19 cellular contexts compared by ENCODE assay signal in genomic region chr17:49508891-49509587, GRCh38. TPM values are rescaled to one million over a fixed set of nuclear protein-coding genes. Genes with fewer than 3 reads are reported as not detected.
DNase-seq lines count a peak whose midpoint lies in the region; ATAC-seq and TF ChIP-seq lines count a peak whose summit lies in the region.
"Had no signal": no experiment of that assay in that cellular context is flagged by ENCODE, and none has a peak within 500 bp of the region (broad histone marks: within the 10 kb centered on the region; RNA-seq: fewer than 3 reads in every experiment).

No MANE protein-coding gene starts in this region.

- intact Hi-C loops in sciatic nerve (cut with DNase I): no loop called here
- intact Hi-C loops in activated T-helper 2 cell treated with anti-CD3 and anti-CD28 coated beads, Interferon-gamma antibody, Interleukin-2, Interleukin-4, amounts not matched to agents 10 μg/mL and 5 μg/mL and 100 μg/mL, durations not matched to agents 14 hours and 24 hours and 36 hours (cut with micrococcal nuclease): no loop called here

- no peak overlapping the region; the same call in 1 of the 2 replicates for H3K4me3 ChIP-seq in HUES48 (ENCODE audit: low read depth, low read length)
- no peak overlapping the region for H3K4me3 ChIP-seq in NT2/D1 (ENCODE audit: insufficient read length, low read depth)
- H3K4me3 ChIP-seq in hepatocyte: no peak overlapping the region
- H3K4me3 ChIP-seq: MG63, skin epidermis had no signal

- H3K27me3 ChIP-seq in HUES48 (ENCODE audit: control insufficient read depth, insufficient read depth, low read length): no peaks in the 10 kb centered on the region; the same call in 1 of the 2 replicates
- no peaks in the 10 kb centered on the region for H3K27me3 ChIP-seq in NT2/D1 (ENCODE audit: insufficient read depth, insufficient read length)
- H3K27me3 ChIP-seq in hepatocyte: no peaks in the 10 kb centered on the region
- H3K27me3 ChIP-seq: MG63 had no signal

- H4K20me1 ChIP-seq in hepatocyte (ENCODE audit: insufficient read depth, poor library complexity, severe bottlenecking): no peaks in the 10 kb centered on the region

- ATAC-seq in sciatic nerve: no peak
- no peak for ATAC-seq in HG02678 (IDR thresholded peaks at IDR 0.05; ENCODE audit: unreplicated experiment)

- H3K9me3 ChIP-seq in HUES48 (ENCODE audit: control insufficient read depth, insufficient read depth, low read length): no peaks in the 10 kb centered on the region
- no peaks in the 10 kb centered on the region for H3K9me3 ChIP-seq in NT2/D1 (ENCODE audit: insufficient read depth, low read length)
- H3K9me3 ChIP-seq in hepatocyte (ENCODE audit: low read depth): no peaks in the 10 kb centered on the region
- H3K9me3 ChIP-seq: MG63 had no signal

- H3K27ac ChIP-seq in HUES48 (ENCODE audit: low read depth, low read length) (peak overlapping the region; percentile 80), hepatocyte (peak overlapping the region; percentile 63)
- H3K27ac ChIP-seq: parathyroid adenoma had no signal

- peak overlapping the region; percentile 12 for H3K4me2 ChIP-seq in hepatocyte

- peaks cover 9% of the 10 kb centered on the region for H3K27me3 Mint-ChIP-seq in activated T-helper 2 cell treated with anti-CD3 and anti-CD28 coated beads, Interferon-gamma antibody, Interleukin-2, Interleukin-4, amounts not matched to agents 10 μg/mL and 5 μg/mL and 100 μg/mL, durations not matched to agents 14 hours and 24 hours and 36 hours (ENCODE audit: low read depth)

- no peak overlapping the region for H2AFZ ChIP-seq in hepatocyte
- H2AFZ ChIP-seq: parathyroid adenoma had no signal

- no peak overlapping the region for H3K27ac Mint-ChIP-seq in activated T-helper 2 cell treated with anti-CD3 and anti-CD28 coated beads, Interferon-gamma antibody, Interleukin-2, Interleukin-4, amounts not matched to agents 10 μg/mL and 5 μg/mL and 100 μg/mL, durations not matched to agents 14 hours and 24 hours and 36 hours
- H3K27ac Mint-ChIP-seq: activated naive CD8-positive, alpha-beta T cell treated with anti-CD3 and anti-CD28 coated beads, Interleukin-2, amount 10 ng/mL, durations not matched to agents 7 days and 5 days; brain had no signal

- no peaks in the 10 kb centered on the region for H3K36me3 ChIP-seq in HUES48 (ENCODE audit: control insufficient read depth, insufficient read depth, low read length)
- peaks cover 14% of the 10 kb centered on the region for H3K36me3 ChIP-seq in NT2/D1 (ENCODE audit: insufficient read depth, insufficient read length, low read length)
- H3K36me3 ChIP-seq in hepatocyte (replicated peaks; ENCODE audit: insufficient read depth, low read depth): no peaks in the 10 kb centered on the region
- H3K36me3 ChIP-seq: MG63 had no signal

- H3K79me2 ChIP-seq in hepatocyte: no peaks in the 10 kb centered on the region
- H3K79me2 ChIP-seq: parathyroid adenoma had no signal

- no peak overlapping the region for H3K4me3 Mint-ChIP-seq in activated T-helper 2 cell treated with anti-CD3 and anti-CD28 coated beads, Interferon-gamma antibody, Interleukin-2, Interleukin-4, amounts not matched to agents 10 μg/mL and 5 μg/mL and 100 μg/mL, durations not matched to agents 14 hours and 24 hours and 36 hours (ENCODE audit: low read depth)
- H3K4me3 Mint-ChIP-seq: activated naive CD8-positive, alpha-beta T cell treated with anti-CD3 and anti-CD28 coated beads, Interleukin-2, amount 10 ng/mL, durations not matched to agents 7 days and 5 days; brain had no signal

- WGBS in hepatocyte (ENCODE audit: low lambda C conversion rate, missing lambda C conversion rate): 57% methylated on average over 7 of the region's 7 CpGs

- no peaks in the 10 kb centered on the region for H3K4me1 Mint-ChIP-seq in activated T-helper 2 cell treated with anti-CD3 and anti-CD28 coated beads, Interferon-gamma antibody, Interleukin-2, Interleukin-4, amounts not matched to agents 10 μg/mL and 5 μg/mL and 100 μg/mL, durations not matched to agents 14 hours and 24 hours and 36 hours (ENCODE audit: low read depth)
- H3K4me1 Mint-ChIP-seq: activated naive CD8-positive, alpha-beta T cell treated with anti-CD3 and anti-CD28 coated beads, Interleukin-2, amount 10 ng/mL, durations not matched to agents 7 days and 5 days had no signal

- no peak for TF ChIP-seq CTCF in hepatocyte (IDR thresholded peaks at IDR 0.05; ENCODE audit: poor library complexity)

- H3K4me1 ChIP-seq in HUES48 (ENCODE audit: control insufficient read depth, insufficient read depth, low read length) (peaks cover 25% of the 10 kb centered on the region), NT2/D1 (ENCODE audit: insufficient read depth, insufficient read length) (peaks cover 61% of the 10 kb centered on the region), hepatocyte (ENCODE audit: insufficient read depth) (peaks cover 13% of the 10 kb centered on the region)
- H3K4me1 ChIP-seq: parathyroid adenoma had no signal

- no peak for DNase-seq in NT2/D1 (ENCODE audit: low read depth, low spot score)
- no peak for DNase-seq in hepatocyte (ENCODE audit: low spot score)
- peak; percentile 55 for DNase-seq in sciatic nerve (ENCODE audit: low spot score)
- DNase-seq in NCI-H187 treated with DMSO at 0.1 percent for 48 hours (lab: John Stamatoyannopoulos, UW): no peak
- DNase-seq in activated T-helper 2 cell treated with anti-CD3 and anti-CD28 coated beads, Interferon-gamma antibody, Interleukin-2, Interleukin-4, amounts not matched to agents 10 μg/mL and 5 μg/mL and 100 μg/mL, durations not matched to agents 14 hours and 24 hours and 36 hours (ENCODE audit: low spot score): no peak
- DNase-seq: activated naive CD8-positive, alpha-beta T cell treated with anti-CD3 and anti-CD28 coated beads, Interleukin-2, amount 10 ng/mL, durations not matched to agents 7 days and 5 days; foreskin melanocyte; GDM1; IMR-90; NCI-H446; SIG-M5; stimulated activated CD4-positive, alpha-beta T cell treated with anti-CD3 and anti-CD28 coated beads, Interleukin-2, amount 100 ng/mL, for 48 hours; T-helper 2 cell had no signal

- H3K9ac ChIP-seq in HUES48 (ENCODE audit: low read depth, low read length): no peak overlapping the region
- H3K9ac ChIP-seq in NT2/D1 (ENCODE audit: insufficient read length, low read depth): peak overlapping the region; percentile 63
- H3K9ac ChIP-seq: parathyroid adenoma had no signal

- no peaks in the 10 kb centered on the region for H3K9me3 Mint-ChIP-seq in activated T-helper 2 cell treated with anti-CD3 and anti-CD28 coated beads, Interferon-gamma antibody, Interleukin-2, Interleukin-4, amounts not matched to agents 10 μg/mL and 5 μg/mL and 100 μg/mL, durations not matched to agents 14 hours and 24 hours and 36 hours
- H3K9me3 Mint-ChIP-seq: activated naive CD8-positive, alpha-beta T cell treated with anti-CD3 and anti-CD28 coated beads, Interleukin-2, amount 10 ng/mL, durations not matched to agents 7 days and 5 days; brain had no signal

- no peaks in the 10 kb centered on the region for H3K9me2 ChIP-seq in hepatocyte (replicated peaks; ENCODE audit: insufficient read depth)

- H3K36me3 Mint-ChIP-seq in activated T-helper 2 cell treated with anti-CD3 and anti-CD28 coated beads, Interferon-gamma antibody, Interleukin-2, Interleukin-4, amounts not matched to agents 10 μg/mL and 5 μg/mL and 100 μg/mL, durations not matched to agents 14 hours and 24 hours and 36 hours (ENCODE audit: low read depth): no peaks in the 10 kb centered on the region
- H3K36me3 Mint-ChIP-seq: activated naive CD8-positive, alpha-beta T cell treated with anti-CD3 and anti-CD28 coated beads, Interleukin-2, amount 10 ng/mL, durations not matched to agents 7 days and 5 days had no signal

RNA-seq across cellular contexts. Expression of gene NGFR, which starts 13.9 kb away (rescaled TPM):
- total RNA-seq in hepatocyte (2.4 and 3.6 TPM in 2 replicates), sciatic nerve (291 TPM)
- 5.5 and 5.6 TPM in 2 replicates for polyA plus RNA-seq in hepatocyte
- 0.14 and 0.18 TPM in 2 replicates for total RNA-seq in activated T-helper 2 cell treated with anti-CD3 and anti-CD28 coated beads, Interferon-gamma antibody, Interleukin-2, Interleukin-4, amounts not matched to agents 10 μg/mL and 5 μg/mL and 100 μg/mL, durations not matched to agents 14 hours and 24 hours and 36 hours

Comparison
In these comparisons a context has a peak if more than half of its experiments do, and no peak if none do; other contexts are left out.
1. RNA of gene NGFR, which starts 13.9 kb away (total RNA-seq): 291 TPM in sciatic nerve (single experiment); 2.4 to 3.6 TPM in hepatocyte and 0.14 to 0.18 TPM in activated T-helper 2 cell treated with anti-CD3 and anti-CD28 coated beads, Interferon-gamma antibody, Interleukin-2, Interleukin-4, amounts not matched to agents 10 μg/mL and 5 μg/mL and 100 μg/mL, durations not matched to agents 14 hours and 24 hours and 36 hours; every median in the first group is over 10 times any median in the second.